In the genomic region with DNA sequence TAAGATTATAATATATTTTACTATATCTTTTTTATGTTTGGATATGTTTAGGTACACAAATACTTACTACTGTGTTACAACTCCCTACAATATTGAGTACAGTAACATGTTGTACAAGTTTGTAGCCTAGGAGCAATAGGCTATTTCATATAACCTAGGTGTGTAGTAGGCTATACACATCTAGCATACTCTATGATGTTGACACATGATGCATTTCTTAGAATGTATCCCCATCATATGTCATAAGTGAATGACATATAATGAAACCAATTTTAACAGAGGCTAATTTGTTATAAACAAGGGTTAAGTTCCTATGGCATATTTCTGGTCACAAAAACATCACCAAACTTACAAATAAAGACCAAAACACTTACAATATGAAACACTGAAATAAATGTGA, we compare ENCODE assay signal across 19 cellular contexts.
DNase-seq lines count a peak whose midpoint lies in the region; ATAC-seq, FAIRE-seq and TF ChIP-seq lines count a peak whose summit lies in the region.
"Had no signal": no experiment of that assay in that cellular context is flagged by ENCODE, and none has a peak within 500 bp of the region (broad histone marks: within the 10 kb centered on the region; RNA-seq: fewer than 3 reads in every experiment).

No MANE protein-coding gene starts in this region.

- no peaks in the 10 kb centered on the region for H3K9me3 Mint-ChIP-seq in activated T-helper 17 cell treated with anti-CD3 and anti-CD28 coated beads, Interleukin-2, amount 50 U/mL, for 72 hours
- peaks cover 2% of the 10 kb centered on the region for H3K9me3 Mint-ChIP-seq in stimulated activated effector memory CD8-positive, alpha-beta T cell treated with anti-CD3 and anti-CD28 coated beads, Interleukin-12 subunit alpha, Interleukin-12 subunit beta, amount 100 ng/mL, for 72 hours
- H3K9me3 Mint-ChIP-seq in HFFc6: peaks cover 4% of the 10 kb centered on the region; the same call in 1 of the 2 replicates
- H3K9me3 Mint-ChIP-seq: CD4-positive, alpha-beta T cell; CD8-positive, alpha-beta T cell had no signal

- peak; percentile 13 for FAIRE-seq in GM12891 (lab: Jason Lieb, UNC)
- peak; percentile 45 for FAIRE-seq in islet of Langerhans (lab: Jason Lieb, UNC)
- FAIRE-seq: A549, D721Med, G401.6, GM18507 had no signal

- no peak overlapping the region for H3K4me3 Mint-ChIP-seq in activated T-helper 17 cell treated with anti-CD3 and anti-CD28 coated beads, Interleukin-2, amount 50 U/mL, for 72 hours
- H3K4me3 Mint-ChIP-seq in stimulated activated effector memory CD8-positive, alpha-beta T cell treated with anti-CD3 and anti-CD28 coated beads, Interleukin-12 subunit alpha, Interleukin-12 subunit beta, amount 100 ng/mL, for 72 hours: no peak overlapping the region
- H3K4me3 Mint-ChIP-seq in HFFc6: no peak overlapping the region
- H3K4me3 Mint-ChIP-seq: B cell; CD8-positive, alpha-beta T cell had no signal

- no peak overlapping the region for H3K27ac Mint-ChIP-seq in activated T-helper 17 cell treated with anti-CD3 and anti-CD28 coated beads, Interleukin-2, amount 50 U/mL, for 72 hours
- no peak overlapping the region for H3K27ac Mint-ChIP-seq in stimulated activated effector memory CD8-positive, alpha-beta T cell treated with anti-CD3 and anti-CD28 coated beads, Interleukin-12 subunit alpha, Interleukin-12 subunit beta, amount 100 ng/mL, for 72 hours
- H3K27ac Mint-ChIP-seq in HFFc6: no peak overlapping the region
- H3K27ac Mint-ChIP-seq: B cell had no signal

- no peaks in the 10 kb centered on the region for H3K36me3 Mint-ChIP-seq in activated T-helper 17 cell treated with anti-CD3 and anti-CD28 coated beads, Interleukin-2, amount 50 U/mL, for 72 hours (ENCODE audit: low read depth)
- H3K36me3 Mint-ChIP-seq in stimulated activated effector memory CD8-positive, alpha-beta T cell treated with anti-CD3 and anti-CD28 coated beads, Interleukin-12 subunit alpha, Interleukin-12 subunit beta, amount 100 ng/mL, for 72 hours: no peaks in the 10 kb centered on the region
- H3K36me3 Mint-ChIP-seq in HFFc6 (ENCODE audit: low read depth): no peaks in the 10 kb centered on the region; the same call in 1 of the 2 replicates

- peak; percentile 44 for ATAC-seq in activated T-helper 17 cell treated with anti-CD3 and anti-CD28 coated beads, Interleukin-2, amount 50 U/mL, for 72 hours (replicated peaks)
- ATAC-seq in stimulated activated effector memory CD8-positive, alpha-beta T cell treated with anti-CD3 and anti-CD28 coated beads, Interleukin-12 subunit alpha, Interleukin-12 subunit beta, amount 100 ng/mL, for 72 hours: peak; percentile 55
- ATAC-seq: A549 had no signal

- peaks cover 19% of the 10 kb centered on the region for H3K4me1 Mint-ChIP-seq in activated T-helper 17 cell treated with anti-CD3 and anti-CD28 coated beads, Interleukin-2, amount 50 U/mL, for 72 hours
- H3K4me1 Mint-ChIP-seq in stimulated activated effector memory CD8-positive, alpha-beta T cell treated with anti-CD3 and anti-CD28 coated beads, Interleukin-12 subunit alpha, Interleukin-12 subunit beta, amount 100 ng/mL, for 72 hours: peaks cover 31% of the 10 kb centered on the region
- H3K4me1 Mint-ChIP-seq in HFFc6 (ENCODE audit: low read depth): no peaks in the 10 kb centered on the region

- no peak for TF ChIP-seq CTCF in HFFc6 (IDR thresholded peaks at IDR 0.05)

- TF ChIP-seq POLR2A in GM12891 (IDR thresholded peaks at IDR 0.05; ENCODE audit: low read depth, low read length): no peak

- H3K27me3 Mint-ChIP-seq in activated T-helper 17 cell treated with anti-CD3 and anti-CD28 coated beads, Interleukin-2, amount 50 U/mL, for 72 hours: no peaks in the 10 kb centered on the region
- H3K27me3 Mint-ChIP-seq in HFFc6 (ENCODE audit: insufficient read depth): peaks cover 4% of the 10 kb centered on the region
- H3K27me3 Mint-ChIP-seq: B cell; CD4-positive, alpha-beta T cell had no signal

- DNase-seq in GM12891 (ENCODE audit: insufficient read length, low spot score) (no peak), NCI-H69 (lab: John Stamatoyannopoulos, UW) (no peak), HFFc6 (no peak), NCI-H774 (lab: John Stamatoyannopoulos, UW) (no peak)
- DNase-seq in stimulated activated effector memory CD8-positive, alpha-beta T cell treated with anti-CD3 and anti-CD28 coated beads, Interleukin-12 subunit alpha, Interleukin-12 subunit beta, amount 100 ng/mL, for 72 hours (ENCODE audit: low spot score in 2 of 2): no peak
- DNase-seq: AML-193; Caco-2; Calu3; CD4-positive, alpha-beta T cell; CD8-positive, alpha-beta T cell; DMS79 treated with DMSO at 0.1 percent for 48 hours; GF-D8 had no signal

TF ChIP-seq in GM12891, 5 proteins besides CTCF, POLR2A, EP300 and RAD21:
- no peak for TF ChIP-seq TAF1 (IDR thresholded peaks at IDR 0.05; ENCODE audit: low read depth, low read length)
- TF ChIP-seq POU2F2 (IDR thresholded peaks at IDR 0.05; ENCODE audit: low read depth, low read length): no peak
- TF ChIP-seq SPI1 (IDR thresholded peaks at IDR 0.05; ENCODE audit: low read depth, low read length): no peak
- no peak for TF ChIP-seq POLR2AphosphoS5 (IDR thresholded peaks at IDR 0.05; ENCODE audit: low read depth, low read length)
- no peak for TF ChIP-seq PAX5 (IDR thresholded peaks at IDR 0.05; ENCODE audit: insufficient read depth, low read length, severe bottlenecking)
